Comparison of ENCODE assay signal across 10 cellular contexts in the genomic region with DNA sequence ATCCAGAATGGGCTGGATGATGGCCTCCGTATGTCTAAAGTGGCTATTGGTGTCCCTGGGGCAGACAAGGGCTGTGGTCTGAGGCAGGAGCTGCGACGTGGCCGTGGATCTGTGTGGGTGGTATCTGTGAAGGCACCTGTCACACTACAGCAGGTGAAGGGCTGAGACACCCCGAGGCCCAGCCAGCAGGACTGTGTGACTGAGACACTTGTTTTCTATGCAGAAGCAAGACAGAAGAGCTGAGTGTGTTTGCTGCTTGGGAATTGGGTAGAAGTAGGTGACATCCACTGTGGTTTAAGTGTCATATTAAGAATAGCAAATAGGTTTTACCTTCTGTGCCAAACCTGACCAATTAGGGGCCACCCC. TPM values are rescaled to one million over a fixed set of nuclear protein-coding genes. Genes with fewer than 3 reads are reported as not detected.
DNase-seq lines count a peak whose midpoint lies in the region; ATAC-seq and TF ChIP-seq lines count a peak whose summit lies in the region.
"Had no signal": no experiment of that assay in that cellular context is flagged by ENCODE, and none has a peak within 500 bp of the region (broad histone marks: within the 10 kb centered on the region; RNA-seq: fewer than 3 reads in every experiment).

No MANE protein-coding gene starts in this region.

- H3K4me1 Mint-ChIP-seq in naive thymus-derived CD4-positive, alpha-beta T cell = peaks cover 4 to 22% (median 8%) of the 10 kb centered on the region in 7 donors

- H3K36me3 ChIP-seq in mammary epithelial cell (ENCODE audit: insufficient read depth, low read length) (no peaks in the 10 kb centered on the region), upper lobe of left lung (peaks cover 5 to 31% (median 24%) of the 10 kb centered on the region in 4 donors)
- peaks cover 0 to 94% (median 12%) of the 10 kb centered on the region in 3 experiments for H3K36me3 ChIP-seq in naive thymus-derived CD4-positive, alpha-beta T cell (ENCODE audit: control insufficient read depth in 2 of 3, insufficient read depth in 3 of 3, low read length in 3 of 3)

- H3K9ac ChIP-seq in mammary epithelial cell (ENCODE audit: insufficient read depth, low read length) = no peak overlapping the region

- H3K4me3 Mint-ChIP-seq in naive thymus-derived CD4-positive, alpha-beta T cell = no peak overlapping the region

- peak overlapping the region in 7 of 9 donors; percentile 1 to 78 (median 53) for H3K27ac Mint-ChIP-seq in naive thymus-derived CD4-positive, alpha-beta T cell

- CTCF ChIA-PET in mammary epithelial cell (lab: Charles Lee; ENCODE audit: low non-redundant PET) = no interaction called here
- CTCF ChIA-PET in naive thymus-derived CD4-positive, alpha-beta T cell (lab: Charles Lee) = interaction anchor here (1.6 kb wide), 1 partner anchor 44 kb away, joined by 3 read pairs; no protein-coding TSS in a partner anchor

- TF ChIP-seq CTCF in mammary epithelial cell (conservative IDR thresholded peaks at IDR 0.05 in 1 of 2, IDR thresholded peaks at IDR 0.05 in 1 of 2; ENCODE audit: extremely low read depth in 1 of 2, insufficient read depth in 1 of 2, low read depth in 1 of 2, low read length in 2 of 2) = no peak
- TF ChIP-seq CTCF in upper lobe of left lung (IDR thresholded peaks at IDR 0.05) = no peak

- ATAC-seq in naive thymus-derived CD4-positive, alpha-beta T cell = no peak
- ATAC-seq in upper lobe of left lung (ENCODE audit: low FRiP score in 2 of 2) = no peak
- no peak for ATAC-seq in GM21390 (IDR thresholded peaks at IDR 0.05; ENCODE audit: unreplicated experiment)

- dilution Hi-C loops in mammary epithelial cell (cut with HindIII; ENCODE audit: low sequenced_read_pairs) = loop anchor here (5.0 kb wide), 1 partner anchor 42 kb away; no protein-coding TSS in a partner anchor

- H3K9me3 ChIP-seq in mammary epithelial cell (replicated peaks; ENCODE audit: insufficient read depth, low read length) (no peaks in the 10 kb centered on the region), upper lobe of left lung (no peaks in the 10 kb centered on the region)
- H3K9me3 ChIP-seq in naive thymus-derived CD4-positive, alpha-beta T cell (ENCODE audit: control insufficient read depth in 2 of 3, low read length in 3 of 3) = no peaks in the 10 kb centered on the region

- no peak for TF ChIP-seq POLR2A in upper lobe of left lung (IDR thresholded peaks at IDR 0.05)

- H3K4me1 ChIP-seq in mammary epithelial cell (ENCODE audit: insufficient read depth, low read length) (peaks cover 38% of the 10 kb centered on the region), upper lobe of left lung (peaks cover 0 to 26% (median 4%) of the 10 kb centered on the region in 4 donors)
- no peaks in the 10 kb centered on the region for H3K4me1 ChIP-seq in naive thymus-derived CD4-positive, alpha-beta T cell (ENCODE audit: control insufficient read depth in 2 of 2, insufficient read depth in 2 of 2, low read length in 2 of 2)

- intact Hi-C loops in mammary epithelial cell (cut with micrococcal nuclease) = no loop called here
- intact Hi-C loops in naive thymus-derived CD4-positive, alpha-beta T cell (cut with micrococcal nuclease) = loop anchor here in 1 of 2 donors (5.0 kb wide), 1 partner anchor 33 kb away; a partner anchor contains a TSS

- H3K4me3 ChIP-seq in mammary epithelial cell (replicated peaks in 1 of 3; ENCODE audit: insufficient read depth in 1 of 3, low read depth in 2 of 3, low read length in 3 of 3) (no peak overlapping the region), upper lobe of left lung (no peak overlapping the region)
- no peak overlapping the region for H3K4me3 ChIP-seq in naive thymus-derived CD4-positive, alpha-beta T cell (ENCODE audit: low read length)
- H3K4me3 ChIP-seq: smooth muscle cell had no signal

- no peaks in the 10 kb centered on the region for H4K20me1 ChIP-seq in mammary epithelial cell (ENCODE audit: insufficient read depth, low read length)

- H3K4me2 ChIP-seq in mammary epithelial cell (ENCODE audit: insufficient read depth, low read depth, low read length) = no peak overlapping the region
- H3K4me2 ChIP-seq: smooth muscle cell had no signal

- H3K27me3 Mint-ChIP-seq in naive thymus-derived CD4-positive, alpha-beta T cell = no peaks in the 10 kb centered on the region

- no peaks in the 10 kb centered on the region for H3K9me3 Mint-ChIP-seq in naive thymus-derived CD4-positive, alpha-beta T cell

- no peaks in the 10 kb centered on the region for H3K79me2 ChIP-seq in mammary epithelial cell (ENCODE audit: insufficient read depth, low read length)

- TF ChIP-seq EP300 in upper lobe of left lung (IDR thresholded peaks at IDR 0.05) = no peak

- POLR2A ChIA-PET in naive thymus-derived CD4-positive, alpha-beta T cell (lab: Charles Lee) = no interaction called here

- 73% methylated on average over 5 of the region's 5 CpGs for WGBS in mammary epithelial cell (ENCODE audit: low coverage, missing lambda C conversion rate)
- WGBS in upper lobe of left lung, 2 donors = 83 to 97% methylated on average over 5 of the region's 5 CpGs

- peaks cover 14 to 52% (median 31%) of the 10 kb centered on the region in 5 donors for H3K36me3 Mint-ChIP-seq in naive thymus-derived CD4-positive, alpha-beta T cell

- peak overlapping the region; percentile 90 for H3K27ac ChIP-seq in mammary epithelial cell (ENCODE audit: insufficient read depth, low read depth, low read length)
- H3K27ac ChIP-seq in naive thymus-derived CD4-positive, alpha-beta T cell (ENCODE audit: low read depth, low read length) = no peak overlapping the region
- peak overlapping the region; percentile 25 to 76 (median 58) for H3K27ac ChIP-seq in upper lobe of left lung

- peak; percentile 61 for DNase-seq in activated effector memory CD4-positive, alpha-beta T cell treated with anti-CD3 and anti-CD28 coated beads, Interleukin-2, amount 50 U/mL, for 16 hours
- DNase-seq in activated effector memory CD4-positive, alpha-beta T cell treated with Interleukin-2 at 50 U/mL for 16 hours = no peak
- DNase-seq in mammary epithelial cell (no peak), upper lobe of left lung (no peak), HT-29 (ENCODE audit: low spot score) (no peak)
- no peak for DNase-seq in naive thymus-derived CD4-positive, alpha-beta T cell
- no peak for DNase-seq in effector CD4-positive, alpha-beta T cell
- DNase-seq: NCI-H1048 had no signal

- no TSS peak for BruUV-seq in mammary epithelial cell (replicated peaks; lab: Mats Ljungman, UMichigan)

- H2AFZ ChIP-seq in mammary epithelial cell (ENCODE audit: low read depth, low read length) = no peak overlapping the region

- in situ Hi-C loops in mammary epithelial cell (cut with MboI; ENCODE audit: low sequenced_read_pairs in 2 of 2) = no loop called here

- no peaks in the 10 kb centered on the region for H3K27me3 ChIP-seq in mammary epithelial cell (ENCODE audit: insufficient read depth, low read length)
- H3K27me3 ChIP-seq in naive thymus-derived CD4-positive, alpha-beta T cell (ENCODE audit: control insufficient read depth in 2 of 2, insufficient read depth in 2 of 2, low read length in 2 of 2) = no peaks in the 10 kb centered on the region
- no peaks in the 10 kb centered on the region for H3K27me3 ChIP-seq in upper lobe of left lung

RNA-seq across cellular contexts. Expression of a gene that starts 35.0 kb away (rescaled TPM):
- total RNA-seq in mammary epithelial cell (1 to 10 TPM; 6.7 to 8.2 TPM), upper lobe of left lung (10 to 100 TPM in 2 of 6 donors, 1 to 10 TPM in 4; 5.4 to 49.2 (median 9.3) TPM)
- 5.3 TPM for polyA plus RNA-seq in mammary epithelial cell
- 37.1 TPM for polyA minus RNA-seq in mammary epithelial cell
- total RNA-seq in naive thymus-derived CD4-positive, alpha-beta T cell = 10 to 100 TPM; 23.9 to 35.1 (median 30.4) TPM
- 10 to 100 TPM; 12.9 to 17.8 TPM for polyA plus RNA-seq in naive thymus-derived CD4-positive, alpha-beta T cell
- total RNA-seq in HT-29 (2014; rRNA removed; shearing (Covaris generic)) = 6.3 and 10.4 TPM in 2 replicates

RNA-seq across cellular contexts. Expression of a gene that starts 51.0 kb away (rescaled TPM):
- total RNA-seq in mammary epithelial cell (10 to 100 TPM; 45.7 to 58.2 TPM), upper lobe of left lung (10 to 100 TPM; 13.2 to 74.6 (median 43.1) TPM)
- polyA plus RNA-seq in mammary epithelial cell = 16.2 TPM
- polyA minus RNA-seq in mammary epithelial cell = 9.1 TPM
- 10 to 100 TPM; 11.9 to 22.7 (median 17.3) TPM for total RNA-seq in naive thymus-derived CD4-positive, alpha-beta T cell
- polyA plus RNA-seq in naive thymus-derived CD4-positive, alpha-beta T cell = 10 to 100 TPM; 15.5 to 26.6 TPM
- 10.1 and 11.7 TPM in 2 replicates for total RNA-seq in HT-29 (2014; rRNA removed; shearing (Covaris generic))
